Comparison of ENCODE assay signal across 18 cellular contexts in genomic region chr2:86398500-86398899, GRCh38. TPM values are rescaled to one million over a fixed set of nuclear protein-coding genes. Genes with fewer than 3 reads are reported as not detected.
DNase-seq lines count a peak whose midpoint lies in the region; ATAC-seq and TF ChIP-seq lines count a peak whose summit lies in the region.
"Had no signal": no experiment of that assay in that cellular context is flagged by ENCODE, and none has a peak within 500 bp of the region (broad histone marks: within the 10 kb centered on the region; RNA-seq: fewer than 3 reads in every experiment).

No MANE protein-coding gene starts in this region.

- intact Hi-C loops in OCI-LY7 (cut with micrococcal nuclease; ENCODE audit: unreplicated experiment) (no loop called here), left lung (cut with DNase I) (no loop called here)
- intact Hi-C loops in dendritic cell treated with granulocyte-macrophage colony-stimulating factor and Interleukin-4, amounts not matched to agents 40 ng/mL and 50 ng/mL, for 4 days (cut with micrococcal nuclease), result loop anchor here (5.0 kb wide), 1 partner anchor 44 kb away; the partner anchor contains the start of gene KDM3A

- peaks cover 10% of the 10 kb centered on the region for H3K4me1 Mint-ChIP-seq in dendritic cell treated with granulocyte-macrophage colony-stimulating factor and Interleukin-4, amounts not matched to agents 40 ng/mL and 50 ng/mL, for 4 days (ENCODE audit: low read depth)

- WGBS in GM23248 (ENCODE audit: low coverage in 1 of 2, low lambda C conversion rate in 2 of 2, missing lambda C conversion rate in 2 of 2), 2 experiments, result 23 to 50% methylated on average over 1 of the region's 1 CpG

- in situ Hi-C loops in GM23248 (cut with MboI), result no loop called here

- H3K9me3 Mint-ChIP-seq in dendritic cell treated with granulocyte-macrophage colony-stimulating factor and Interleukin-4, amounts not matched to agents 40 ng/mL and 50 ng/mL, for 4 days, result no peaks in the 10 kb centered on the region

- H3K27ac Mint-ChIP-seq in dendritic cell treated with granulocyte-macrophage colony-stimulating factor and Interleukin-4, amounts not matched to agents 40 ng/mL and 50 ng/mL, for 4 days, result peak overlapping the region; percentile 59

- ATAC-seq in GM18861 (IDR thresholded peaks at IDR 0.05; ENCODE audit: unreplicated experiment) (peak; percentile 36), left lung (no peak)
- ATAC-seq: HepG2 had no signal

- H3K4me3 ChIP-seq in GM23248 (no peak overlapping the region), OCI-LY7 (ENCODE audit: low read depth, low read length, poor library complexity, severe bottlenecking) (no peak overlapping the region), left lung (no peak overlapping the region), Peyer's patch (no peak overlapping the region)
- H3K4me3 ChIP-seq: SK-N-MC had no signal

- no peak overlapping the region for H3K4me3 Mint-ChIP-seq in dendritic cell treated with granulocyte-macrophage colony-stimulating factor and Interleukin-4, amounts not matched to agents 40 ng/mL and 50 ng/mL, for 4 days

- H3K9me3 ChIP-seq in GM23248 (ENCODE audit: low read depth), result no peaks in the 10 kb centered on the region
- H3K9me3 ChIP-seq in OCI-LY7 (ENCODE audit: low read length), result no peaks in the 10 kb centered on the region
- H3K9me3 ChIP-seq in left lung, result no peaks in the 10 kb centered on the region
- H3K9me3 ChIP-seq in Peyer's patch, result no peaks in the 10 kb centered on the region

- H3F3A ChIP-seq in GM23248 (ENCODE audit: insufficient read depth), result no peaks in the 10 kb centered on the region; the same call in 1 of the 2 replicates

- H2AFZ ChIP-seq in GM23248 (no peak overlapping the region), OCI-LY7 (ENCODE audit: low read length) (peak overlapping the region; percentile 59)

- TF ChIP-seq POLR2A in Peyer's patch (IDR thresholded peaks at IDR 0.05), result no peak

- H4K20me1 ChIP-seq in GM23248 (ENCODE audit: insufficient read depth) (no peaks in the 10 kb centered on the region), OCI-LY7 (ENCODE audit: insufficient read depth, low read length) (no peaks in the 10 kb centered on the region)

- CTCF ChIA-PET in OCI-LY7 (lab: Charles Lee; ENCODE audit: unreplicated experiment), result no interaction called here

- H3K27me3 Mint-ChIP-seq in dendritic cell treated with granulocyte-macrophage colony-stimulating factor and Interleukin-4, amounts not matched to agents 40 ng/mL and 50 ng/mL, for 4 days, result no peaks in the 10 kb centered on the region

- 0 out of 2 replicates have a peak, but pooled peaks cover 3% of the 10 kb centered on the region for H3K4me1 ChIP-seq in GM23248 (ENCODE audit: insufficient read depth)
- H3K4me1 ChIP-seq in OCI-LY7 (ENCODE audit: insufficient read depth, low read length, poor library complexity, severe bottlenecking), result peaks cover 22% of the 10 kb centered on the region
- no peaks in the 10 kb centered on the region for H3K4me1 ChIP-seq in left lung
- H3K4me1 ChIP-seq in Peyer's patch, result peaks cover 0 to under 1% (median 0%) of the 10 kb centered on the region in 4 donors

- H3K36me3 ChIP-seq in GM23248 (ENCODE audit: low read depth) (no peaks in the 10 kb centered on the region), OCI-LY7 (ENCODE audit: insufficient read depth, low read length) (no peaks in the 10 kb centered on the region), left lung (no peaks in the 10 kb centered on the region), Peyer's patch (no peaks in the 10 kb centered on the region)

- POLR2A ChIA-PET in OCI-LY7 (lab: Charles Lee), result interaction anchor here (1.4 kb wide), 1 partner anchor 24 kb away, joined by 3 read pairs; no protein-coding TSS in a partner anchor

- H3K4me2 ChIP-seq in GM23248 (ENCODE audit: unreplicated experiment), result no peak overlapping the region
- H3K4me2 ChIP-seq in OCI-LY7 (ENCODE audit: low read length), result no peak overlapping the region

- no peak overlapping the region for H3K9ac ChIP-seq in GM23248

- H3K36me3 Mint-ChIP-seq in dendritic cell treated with granulocyte-macrophage colony-stimulating factor and Interleukin-4, amounts not matched to agents 40 ng/mL and 50 ng/mL, for 4 days (ENCODE audit: low read depth), result no peaks in the 10 kb centered on the region

- H3K9me2 ChIP-seq in GM23248 (ENCODE audit: insufficient read depth) (no peaks in the 10 kb centered on the region), OCI-LY7 (ENCODE audit: insufficient read depth, low read length) (no peaks in the 10 kb centered on the region)

- no peaks in the 10 kb centered on the region for H3K79me2 ChIP-seq in GM23248 (ENCODE audit: insufficient read depth)
- no peaks in the 10 kb centered on the region for H3K79me2 ChIP-seq in OCI-LY7 (ENCODE audit: insufficient read depth, low read depth, low read length)

- H3K27ac ChIP-seq in GM23248 (no peak overlapping the region), OCI-LY7 (ENCODE audit: low read depth, low read length, poor library complexity, severe bottlenecking) (no peak overlapping the region), left lung (no peak overlapping the region), Peyer's patch (no peak overlapping the region)
- H3K27ac ChIP-seq: SK-N-MC had no signal

- DNase-seq in GM23248, result peak; percentile 37
- DNase-seq in OCI-LY7 (ENCODE audit: low spot score), result no peak
- DNase-seq in left lung, result no peak
- no peak for DNase-seq in Peyer's patch
- no peak for DNase-seq in SW 1271 (lab: John Stamatoyannopoulos, UW)
- DNase-seq in DMS153 (lab: John Stamatoyannopoulos, UW), result no peak
- DNase-seq: H7, NCI-H1092, NCI-H1417 treated with DMSO at 0.1 percent for 48 hours, NCI-H1694 treated with DMSO at 0.1 percent for 48 hours, NCI-H2081, NCI-H2227 treated with DMSO at 0.1 percent for 48 hours, NCI-H526 treated with DMSO at 0.1 percent for 48 hours, SIG-M5 had no signal

- H3K27me3 ChIP-seq in GM23248 (replicated peaks; ENCODE audit: insufficient read depth) (no peaks in the 10 kb centered on the region; the same call in 1 of the 2 replicates), left lung (no peaks in the 10 kb centered on the region), Peyer's patch (no peaks in the 10 kb centered on the region)

- no TSS peak for BruUV-seq in OCI-LY7 (replicated peaks; lab: Mats Ljungman, UMichigan)

- TF ChIP-seq CTCF in OCI-LY7 (conservative IDR thresholded peaks at IDR 0.05; ENCODE audit: low read length) (no peak), left lung (IDR thresholded peaks at IDR 0.05) (no peak), Peyer's patch (IDR thresholded peaks at IDR 0.05) (no peak)

RNA-seq across cellular contexts. Expression of gene KDM3A, which starts 42.7 kb away (rescaled TPM):
- 23.6 and 24.4 TPM in 2 replicates for total RNA-seq in GM23248 (2014; rRNA removed; shearing (Covaris generic))
- 13.1 and 14.6 TPM in 2 replicates for polyA plus RNA-seq in GM23248 (2016; fragmentation: Nextera tagmentation; extraction: Ambion mirVana)
- 14.5 and 30.6 TPM in 2 replicates for total RNA-seq in OCI-LY7 (2014; rRNA removed; shearing (Covaris generic))
- total RNA-seq in OCI-LY7 (2022), result 39.5 and 55.7 TPM in 2 replicates
- 10 to 100 TPM; 39.3 to 40.5 TPM for total RNA-seq in left lung
- 10 to 100 TPM; 42.9 to 93.1 (median 61.1) TPM for total RNA-seq in Peyer's patch
